11 cellular contexts compared by ENCODE assay signal in the genomic region with DNA sequence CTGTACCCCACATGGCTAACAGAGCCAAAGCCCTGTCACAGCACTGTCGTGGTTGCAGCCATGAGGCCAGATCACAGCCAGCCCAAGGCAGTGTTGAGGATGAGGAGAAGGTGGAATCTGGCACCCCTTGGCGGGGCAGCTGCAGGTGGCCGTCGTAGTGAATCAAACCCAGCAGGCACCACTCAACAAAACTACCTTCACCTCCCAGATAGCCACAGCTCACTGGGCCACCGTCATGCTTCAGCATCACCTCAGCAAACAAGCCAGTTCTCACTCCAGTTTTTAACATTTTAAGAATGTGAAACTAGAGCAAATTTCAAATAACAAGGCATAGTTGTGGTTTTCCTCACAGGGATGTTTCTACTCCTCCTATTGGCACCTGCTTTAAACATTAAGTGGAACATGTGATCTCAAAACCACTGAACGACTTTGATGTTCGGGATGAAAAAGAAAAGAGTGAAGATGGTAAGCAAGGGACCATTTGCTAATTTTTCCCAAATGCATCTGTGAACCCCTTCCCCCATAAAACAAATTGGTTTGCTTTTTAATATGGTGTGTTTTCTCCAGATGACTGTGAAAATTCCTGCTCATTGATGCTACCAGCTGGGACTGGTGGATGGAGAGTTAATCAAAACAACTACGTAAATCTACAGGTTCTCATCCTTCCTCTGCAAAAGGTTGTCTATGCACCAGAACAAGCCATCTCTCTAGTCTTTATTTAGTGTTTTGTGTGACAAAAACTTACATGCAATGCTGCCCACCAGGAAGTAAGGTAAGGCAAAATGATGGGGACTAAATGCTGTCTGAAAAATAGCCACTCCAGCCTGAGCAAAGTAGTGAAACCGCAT. TPM values are rescaled to one million over a fixed set of nuclear protein-coding genes. Genes with fewer than 3 reads are reported as not detected.
DNase-seq lines count a peak whose midpoint lies in the region; ATAC-seq and TF ChIP-seq lines count a peak whose summit lies in the region.
"Had no signal": no experiment of that assay in that cellular context is flagged by ENCODE, and none has a peak within 500 bp of the region (broad histone marks: within the 10 kb centered on the region; RNA-seq: fewer than 3 reads in every experiment).

No MANE protein-coding gene starts in this region.

- no peak overlapping the region for H3K4me2 ChIP-seq in H9 (ENCODE audit: insufficient read depth, insufficient read length, low read length)

- no peak overlapping the region for H3K27ac ChIP-seq in H9 (ENCODE audit: insufficient read length, low read depth, low read length)
- H3K27ac ChIP-seq: left lung had no signal

- H2BK20ac ChIP-seq in H9 (ENCODE audit: low read depth, low read length, poor library complexity, severe bottlenecking) = no peak overlapping the region

- no peaks in the 10 kb centered on the region for H3K9me3 Mint-ChIP-seq in H9
- no peaks in the 10 kb centered on the region for H3K9me3 Mint-ChIP-seq in activated T-cell treated with anti-CD3 and anti-CD28 coated beads, Interleukin-2, amount 50 U/mL, for 72 hours
- H3K9me3 Mint-ChIP-seq: stimulated activated naive B cell treated with anti-CD40 and anti-IgM and Interleukin-4, amounts not matched to agents 10 μg/mL and 1 μg/mL and 100 μg/mL, for 72 hours had no signal

- DNase-seq in AG08395 (ENCODE audit: low spot score) = peak; percentile 13
- DNase-seq in H9 = no peak
- no peak for DNase-seq in activated T-cell treated with anti-CD3 and anti-CD28 coated beads, Interleukin-2, amount 50 U/mL, for 72 hours
- peak; percentile 53 for DNase-seq in iris pigment epithelial cell (ENCODE audit: low read depth)
- no peak for DNase-seq in NCI-H2171 treated with DMSO at 0.1 percent for 48 hours (lab: John Stamatoyannopoulos, UW)
- no peak for DNase-seq in ureter (ENCODE audit: low spot score)
- DNase-seq: foreskin melanocyte; left lung; stimulated activated naive B cell treated with anti-CD40 and anti-IgM and Interleukin-4, amounts not matched to agents 10 μg/mL and 1 μg/mL and 100 μg/mL, for 72 hours had no signal

- ATAC-seq in activated T-cell treated with anti-CD3 and anti-CD28 coated beads, Interleukin-2, amount 50 U/mL, for 72 hours (replicated peaks in 1 of 2) = peak; percentile 38 to 54
- ATAC-seq in HG02588 (IDR thresholded peaks at IDR 0.05; ENCODE audit: unreplicated experiment) (no peak), GM19397 (IDR thresholded peaks at IDR 0.05; ENCODE audit: unreplicated experiment) (no peak)
- ATAC-seq: stimulated activated naive B cell treated with anti-CD40 and anti-IgM and Interleukin-4, amounts not matched to agents 10 μg/mL and 1 μg/mL and 100 μg/mL, for 72 hours had no signal

- H3K23me2 ChIP-seq in H9 (ENCODE audit: insufficient read length, low read depth, low read length, poor library complexity, severe bottlenecking) = no peaks in the 10 kb centered on the region

- no CpG with 5 or more reads among the region's 9 CpGs for WGBS in H9 (ENCODE audit: extremely low coverage, insufficient read length, low lambda C conversion rate)

- H3K79me1 ChIP-seq in H9 (ENCODE audit: insufficient read depth, low read depth, low read length, poor library complexity, severe bottlenecking) = no peaks in the 10 kb centered on the region

- no peak overlapping the region for H4K8ac ChIP-seq in H9 (replicated peaks; ENCODE audit: insufficient read length, low read depth, low read length)

- H2BK5ac ChIP-seq in H9 (ENCODE audit: insufficient read length, low read length) = no peak overlapping the region

- H4K91ac ChIP-seq in H9 (ENCODE audit: insufficient read length, low read depth, low read length) = no peak overlapping the region

- H2AK5ac ChIP-seq in H9 (ENCODE audit: insufficient read length, low read length) = no peak overlapping the region

- no peak overlapping the region for H2AFZ ChIP-seq in H9 (ENCODE audit: low read length)

- H3K56ac ChIP-seq in H9 (ENCODE audit: insufficient read length, low read depth, low read length) = no peak overlapping the region

- H3K4ac ChIP-seq in H9 (ENCODE audit: low read depth, low read length) = no peak overlapping the region

- H4K20me1 ChIP-seq in H9 (ENCODE audit: control insufficient read depth, insufficient read depth, insufficient read length) = no peaks in the 10 kb centered on the region

- no peak overlapping the region for H2BK15ac ChIP-seq in H9 (ENCODE audit: low read depth, low read length)

- H3K27me3 ChIP-seq in H9 (ENCODE audit: insufficient read depth, low read length) = no peaks in the 10 kb centered on the region
- H3K27me3 ChIP-seq: left lung had no signal

- H3K27me3 Mint-ChIP-seq in H9 (ENCODE audit: low read depth) = peaks cover 2% of the 10 kb centered on the region; the same call in 1 of the 2 replicates
- no peaks in the 10 kb centered on the region for H3K27me3 Mint-ChIP-seq in activated T-cell treated with anti-CD3 and anti-CD28 coated beads, Interleukin-2, amount 50 U/mL, for 72 hours (ENCODE audit: low read depth)

- H3K23ac ChIP-seq in H9 (ENCODE audit: insufficient read length, low read depth, low read length) = no peak overlapping the region

- H3K4me3 Mint-ChIP-seq in H9 = no peak overlapping the region
- peak overlapping the region; percentile 21 to 27 for H3K4me3 Mint-ChIP-seq in activated T-cell treated with anti-CD3 and anti-CD28 coated beads, Interleukin-2, amount 50 U/mL, for 72 hours
- H3K4me3 Mint-ChIP-seq: stimulated activated naive B cell treated with anti-CD40 and anti-IgM and Interleukin-4, amounts not matched to agents 10 μg/mL and 1 μg/mL and 100 μg/mL, for 72 hours had no signal

- H3K4me1 ChIP-seq in H9 (ENCODE audit: insufficient read depth, low read length) = no peaks in the 10 kb centered on the region
- H3K4me1 ChIP-seq: left lung had no signal

- no peaks in the 10 kb centered on the region for H3K79me2 ChIP-seq in H9 (ENCODE audit: insufficient read depth, low read length)

- H2BK12ac ChIP-seq in H9 (ENCODE audit: insufficient read length, low read depth, low read length) = no peak overlapping the region

- no peak overlapping the region; the same call in 1 of the 2 replicates for H3K14ac ChIP-seq in H9 (ENCODE audit: insufficient read depth, low read length)

- H3K27ac Mint-ChIP-seq in H9 = no peak overlapping the region
- peak overlapping the region; percentile 68 for H3K27ac Mint-ChIP-seq in activated T-cell treated with anti-CD3 and anti-CD28 coated beads, Interleukin-2, amount 50 U/mL, for 72 hours
- H3K27ac Mint-ChIP-seq: stimulated activated naive B cell treated with anti-CD40 and anti-IgM and Interleukin-4, amounts not matched to agents 10 μg/mL and 1 μg/mL and 100 μg/mL, for 72 hours had no signal

- no peak for TF ChIP-seq CTCF in H9 (conservative IDR thresholded peaks at IDR 0.05)

- H3K9ac ChIP-seq in H9 (ENCODE audit: extremely low read depth, insufficient read length, low read length) = no peak overlapping the region

- H3K36me3 Mint-ChIP-seq in H9 (ENCODE audit: insufficient read depth in 1 of 3, low read depth in 3 of 3) = peaks cover 0 to 4% (median 2%) of the 10 kb centered on the region in 3 experiments; a peak in 3 of 7 replicates
- no peaks in the 10 kb centered on the region for H3K36me3 Mint-ChIP-seq in activated T-cell treated with anti-CD3 and anti-CD28 coated beads, Interleukin-2, amount 50 U/mL, for 72 hours (ENCODE audit: insufficient read depth in 2 of 2)

- H3K9me3 ChIP-seq in H9 (ENCODE audit: control insufficient read depth, low read depth, low read length) = no peaks in the 10 kb centered on the region
- H3K9me3 ChIP-seq: left lung had no signal

- H3K18ac ChIP-seq in H9 (ENCODE audit: insufficient read length, low read depth, low read length) = no peak overlapping the region

- H4K5ac ChIP-seq in H9 (ENCODE audit: insufficient read length, low read depth, low read length) = peak overlapping the region; percentile 17

- peaks cover 22 to 28% of the 10 kb centered on the region in 2 experiments for H3K4me1 Mint-ChIP-seq in H9
- H3K4me1 Mint-ChIP-seq in activated T-cell treated with anti-CD3 and anti-CD28 coated beads, Interleukin-2, amount 50 U/mL, for 72 hours (ENCODE audit: low read depth) = peaks cover 18% of the 10 kb centered on the region

- no peak overlapping the region for H2BK120ac ChIP-seq in H9 (ENCODE audit: low read depth, low read length, poor library complexity, severe bottlenecking)

- H3T11ph ChIP-seq in H9 (ENCODE audit: low read length) = no peak overlapping the region

RNA-seq across cellular contexts. Expression of gene TOR1AIP2, which starts 45.5 kb away (rescaled TPM):
- total RNA-seq in H9 (2021) (71.0 and 73.9 TPM in 2 replicates), ureter (67.1 TPM)
- 10 to 100 TPM; 48.6 to 51.4 TPM for total RNA-seq in activated T-cell treated with anti-CD3 and anti-CD28 coated beads, Interleukin-2, amount 50 U/mL, for 72 hours

RNA-seq across cellular contexts. Expression of gene TOR1AIP1, which starts 50.0 kb away (rescaled TPM):
- total RNA-seq in H9 (2021) = 25.2 and 25.5 TPM in 2 replicates
- total RNA-seq in activated T-cell treated with anti-CD3 and anti-CD28 coated beads, Interleukin-2, amount 50 U/mL, for 72 hours = 10 to 100 TPM; 55.2 to 57.9 TPM
- total RNA-seq in ureter = 51.5 TPM

Comparison
In these comparisons a context has a peak if more than half of its experiments do, and no peak if none do; other contexts are left out.
1. DNase-seq: peak in AG08395 (single experiment) and iris pigment epithelial cell (single experiment); none in H9 (single experiment), activated T-cell treated with anti-CD3 and anti-CD28 coated beads, Interleukin-2, amount 50 U/mL, for 72 hours (0 of 2), NCI-H2171 treated with DMSO at 0.1 percent for 48 hours (single experiment) and ureter (single experiment).
2. H3K4me3 Mint-ChIP-seq: peak in activated T-cell treated with anti-CD3 and anti-CD28 coated beads, Interleukin-2, amount 50 U/mL, for 72 hours (2 of 2); none in H9 (0 of 2).
3. ATAC-seq: peak in activated T-cell treated with anti-CD3 and anti-CD28 coated beads, Interleukin-2, amount 50 U/mL, for 72 hours (2 of 2); none in HG02588 (single experiment) and GM19397 (single experiment).